Comparison of ENCODE assay signal across 8 cellular contexts in the genomic region with DNA sequence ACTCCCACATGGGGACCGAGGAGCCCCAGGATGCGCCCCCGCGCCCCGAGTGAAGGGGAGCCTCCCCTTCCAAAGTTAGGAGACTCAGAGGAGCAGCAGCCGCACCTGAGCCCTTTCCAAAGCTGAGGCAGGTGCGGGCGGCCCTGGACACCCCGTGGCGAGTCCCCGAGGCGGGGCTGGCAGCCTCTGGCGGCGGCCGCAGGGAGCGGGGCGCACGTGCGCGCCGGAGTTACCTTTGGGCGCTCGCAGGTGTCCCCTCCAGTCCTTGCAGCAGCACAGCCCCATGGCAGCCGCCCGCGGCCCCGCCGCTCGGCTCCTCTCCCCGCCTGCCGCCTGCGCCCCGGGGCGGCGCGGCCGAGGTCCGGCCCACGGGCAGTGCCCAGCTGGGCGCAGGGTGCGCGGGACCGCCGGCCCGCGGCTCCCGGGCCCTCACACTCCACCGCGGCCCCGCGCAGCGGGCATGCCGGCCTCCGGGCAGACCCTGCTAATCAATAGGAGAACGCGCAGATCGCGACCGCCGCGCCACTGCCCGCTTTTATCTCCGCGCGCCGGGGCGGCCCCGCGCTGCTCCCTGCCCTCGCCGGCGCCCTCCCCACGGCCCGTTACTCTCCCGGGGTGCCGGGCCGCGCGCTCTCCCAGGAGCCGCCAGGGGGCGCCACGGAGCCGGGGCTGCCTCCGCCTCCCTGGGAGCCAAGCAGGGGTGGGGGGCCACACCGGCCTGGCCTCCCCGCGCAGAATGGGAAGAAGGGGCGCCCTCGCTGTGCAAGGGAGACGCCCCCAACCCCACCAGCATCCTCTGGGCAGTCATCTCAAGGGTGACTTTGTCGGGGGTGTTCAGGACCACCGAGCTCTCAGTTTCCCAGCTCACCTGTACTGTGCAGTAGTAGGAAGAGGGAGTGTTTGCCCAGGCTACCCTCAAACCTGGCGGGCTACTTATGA.
A peak's percentile ranks its signal among the peaks of the same experiment; 100 is the strongest.
DNase-seq lines count a peak whose midpoint lies in the region; ATAC-seq and TF ChIP-seq lines count a peak whose summit lies in the region.

No MANE protein-coding gene starts in this region.

- H3K14ac ChIP-seq in mesenchymal stem cell (ENCODE audit: low read length in 2 of 2) = no peak overlapping the region

- H3K4me3 ChIP-seq in coronary artery = peak overlapping the region; percentile 73
- peak overlapping the region; percentile 54 to 66 for H3K4me3 ChIP-seq in mesenchymal stem cell (ENCODE audit: insufficient read depth in 1 of 2, low read depth in 1 of 2, low read length in 2 of 2)

- H3K4me2 ChIP-seq in mesenchymal stem cell (ENCODE audit: low read length, poor library complexity, severe bottlenecking) = peak overlapping the region; percentile 92

- peaks cover 13% of the 10 kb centered on the region for H3K4me1 ChIP-seq in mesenchymal stem cell (ENCODE audit: control insufficient read depth, insufficient read depth, low read depth, low read length)

- no peak for ATAC-seq in HG02678 (IDR thresholded peaks at IDR 0.05; ENCODE audit: unreplicated experiment)

- TF ChIP-seq CTCF in coronary artery (IDR thresholded peaks at IDR 0.05) = peak; percentile 39

- peaks cover 27% of the 10 kb centered on the region for H3K79me1 ChIP-seq in mesenchymal stem cell (replicated peaks; ENCODE audit: low read length, poor library complexity, severe bottlenecking)

- H2BK12ac ChIP-seq in mesenchymal stem cell (ENCODE audit: low read length in 2 of 2) = peak overlapping the region in 1 of 2 experiments; percentile 13

- H4K91ac ChIP-seq in mesenchymal stem cell (ENCODE audit: low read length) = no peak overlapping the region

- no peak overlapping the region for H2BK120ac ChIP-seq in mesenchymal stem cell (ENCODE audit: low read depth, low read length)

- H4K8ac ChIP-seq in mesenchymal stem cell (ENCODE audit: low read length) = peak overlapping the region; percentile 77

- H3K27me3 ChIP-seq in mesenchymal stem cell (ENCODE audit: control insufficient read depth in 1 of 2, insufficient read depth in 1 of 2, low read length in 2 of 2) = no peaks in the 10 kb centered on the region

- no peak overlapping the region for H3K18ac ChIP-seq in mesenchymal stem cell (ENCODE audit: low read depth in 1 of 2, low read length in 2 of 2)

- peaks cover 3 to 33% of the 10 kb centered on the region in 2 experiments for H3K36me3 ChIP-seq in mesenchymal stem cell (ENCODE audit: control insufficient read depth in 1 of 2, insufficient read depth in 2 of 2, low read depth in 1 of 2, low read length in 2 of 2)

- peak overlapping the region; percentile 36 for H3K9ac ChIP-seq in mesenchymal stem cell (ENCODE audit: low read length)

- H2AFZ ChIP-seq in mesenchymal stem cell (ENCODE audit: low read depth, low read length) = no peak overlapping the region

- no peak overlapping the region for H3K4ac ChIP-seq in mesenchymal stem cell (ENCODE audit: low read depth in 1 of 2, low read length in 2 of 2)

- no peak overlapping the region for H2BK15ac ChIP-seq in mesenchymal stem cell (ENCODE audit: low read depth, poor library complexity, severe bottlenecking)

- no peak overlapping the region for H2BK5ac ChIP-seq in mesenchymal stem cell (ENCODE audit: low read depth, low read length, poor library complexity, severe bottlenecking)

- no peak overlapping the region for H2AK5ac ChIP-seq in mesenchymal stem cell (ENCODE audit: low read length, severe bottlenecking)

- H3K9me3 ChIP-seq in mesenchymal stem cell (ENCODE audit: control insufficient read depth, low read length) = no peaks in the 10 kb centered on the region

- WGBS in mesenchymal stem cell = 5% methylated on average over 66 of the region's 93 CpGs

- no peak overlapping the region for H3K23ac ChIP-seq in mesenchymal stem cell (ENCODE audit: low read length in 2 of 2)

- peak; percentile 50 for DNase-seq in EL
- peak; percentile 29 for DNase-seq in KG1 (lab: John Stamatoyannopoulos, UW)
- DNase-seq in coronary artery (ENCODE audit: low spot score) = peak; percentile 72
- DNase-seq in mesenchymal stem cell = peak; percentile 11
- DNase-seq in A172 (ENCODE audit: low spot score) = no peak
- no peak for DNase-seq in effector CD8-positive, alpha-beta T cell (lab: John Stamatoyannopoulos, UW)
- no peak for DNase-seq in NCI-H1436 treated with DMSO at 0.1 percent for 48 hours (lab: John Stamatoyannopoulos, UW)

- H3K27ac ChIP-seq in coronary artery = peak overlapping the region in 1 of 2 donors; percentile 43
- H3K27ac ChIP-seq in mesenchymal stem cell (ENCODE audit: low read length, poor library complexity, severe bottlenecking) = no peak overlapping the region

Comparison
In these comparisons a context has a peak if more than half of its experiments do, and no peak if none do; other contexts are left out.
1. DNase-seq: peak in EL (single experiment), KG1 (single experiment), coronary artery (single experiment) and mesenchymal stem cell (single experiment); none in A172 (single experiment), effector CD8-positive, alpha-beta T cell (single experiment) and NCI-H1436 treated with DMSO at 0.1 percent for 48 hours (single experiment).